1 cellular context compared by ENCODE assay signal in genomic region chr6:132673376-132674094, GRCh38.
A peak's percentile ranks its signal among the peaks of the same experiment; 100 is the strongest.
TF ChIP-seq lines count a peak whose summit lies in the region.

No MANE protein-coding gene starts in this region.

TF ChIP-seq in HepG2, 621 proteins besides CTCF, POLR2A, EP300 and RAD21:
- no peak for TF ChIP-seq SRSF9 (IDR thresholded peaks at IDR 0.05; ENCODE audit: borderline replicate concordance, insufficient read depth, low read depth, low read length, poor library complexity, severe bottlenecking)
- TF ChIP-seq USF2 (IDR thresholded peaks at IDR 0.05; ENCODE audit: low read depth, low read length) = 0 out of 2 replicates have a peak, but pooled peaks have one; percentile 5
- TF ChIP-seq USF2 (CRISPR knock-in tag; IDR thresholded peaks at IDR 0.05; ENCODE audit: borderline replicate concordance) = peak; percentile 70; the same call in 1 of the 2 replicates
- TF ChIP-seq SETDB1 (CRISPR knock-in tag; IDR thresholded peaks at IDR 0.05; ENCODE audit: borderline replicate concordance) = no peak
- TF ChIP-seq ZNF629 (CRISPR knock-in tag; conservative IDR thresholded peaks at IDR 0.05) = no peak
- 0 out of 2 replicates have a peak, but pooled peaks have one; percentile 12 for TF ChIP-seq BHLHE40 (IDR thresholded peaks at IDR 0.05; ENCODE audit: low read length)
- no peak for TF ChIP-seq SALL2 (CRISPR knock-in tag; IDR thresholded peaks at IDR 0.05)
- TF ChIP-seq GABPA (IDR thresholded peaks at IDR 0.05; ENCODE audit: low read depth, low read length) = no peak
- 0 out of 2 replicates have a peak, but pooled peaks have one; percentile 1 for TF ChIP-seq GABPA (CRISPR knock-in tag; IDR thresholded peaks at IDR 0.05; ENCODE audit: low read depth)
- no peak for TF ChIP-seq DZIP1 (CRISPR knock-in tag; IDR thresholded peaks at IDR 0.05)
- no peak for TF ChIP-seq FOSL2 (CRISPR knock-in tag; IDR thresholded peaks at IDR 0.05)
- no peak for TF ChIP-seq TAF15 (IDR thresholded peaks at IDR 0.05; ENCODE audit: low read depth, low read length, poor library complexity, severe bottlenecking)
- TF ChIP-seq RAD51 (IDR thresholded peaks at IDR 0.05; ENCODE audit: borderline replicate concordance) = peak; percentile 24; the same call in 1 of the 2 replicates
